In the genomic region with DNA sequence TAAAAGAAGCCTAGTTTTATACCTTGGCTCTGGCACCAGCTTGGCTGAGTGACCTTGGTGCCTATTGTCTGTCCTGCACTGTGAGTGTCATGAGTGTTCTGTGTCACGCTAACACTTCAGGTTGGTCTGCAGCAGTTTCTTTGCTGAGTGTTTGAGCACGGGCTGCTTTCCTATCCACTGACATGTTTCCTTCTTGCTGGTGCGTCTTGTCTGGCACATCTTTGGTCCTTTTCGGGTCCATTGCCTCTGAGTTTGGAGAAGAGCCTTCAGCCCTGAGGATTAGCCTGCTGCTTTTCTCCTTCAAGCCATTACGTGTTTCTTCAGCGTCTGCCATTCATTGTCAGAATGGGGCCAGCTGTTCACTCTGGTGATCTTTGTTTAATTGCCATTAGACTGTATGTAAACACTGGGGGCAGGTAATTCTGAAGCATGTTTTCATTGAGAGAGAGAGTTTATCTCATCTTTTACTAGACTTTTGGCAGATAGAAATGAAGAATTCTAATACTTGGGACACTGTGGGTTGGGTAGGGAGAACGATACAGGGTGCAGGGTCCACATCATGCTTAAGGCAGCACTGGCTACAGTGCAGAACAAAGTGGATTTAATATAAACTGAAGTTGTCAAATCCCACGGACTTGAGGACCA, we compare ENCODE assay signal across 8 cellular contexts. TPM values are rescaled to one million over a fixed set of nuclear protein-coding genes. Genes with fewer than 3 reads are reported as not detected.
DNase-seq lines count a peak whose midpoint lies in the region; TF ChIP-seq lines count a peak whose summit lies in the region.

No MANE protein-coding gene starts in this region.

- no peaks in the 10 kb centered on the region for H3K36me3 ChIP-seq in HAP-1 (replicated peaks)
- H3K36me3 ChIP-seq in fibroblast of lung (ENCODE audit: control insufficient read depth, insufficient read depth, low read length) = no peaks in the 10 kb centered on the region
- no peaks in the 10 kb centered on the region for H3K36me3 ChIP-seq in rectal smooth muscle tissue (ENCODE audit: control insufficient read depth, insufficient read depth, low read length)
- H3K36me3 ChIP-seq in tibial nerve = peaks cover 0 to 4% (median 0%) of the 10 kb centered on the region in 3 donors
- H3K36me3 ChIP-seq in MG63 = no peaks in the 10 kb centered on the region

- H3K79me2 ChIP-seq in fibroblast of lung (ENCODE audit: control insufficient read depth, insufficient read depth, low read length) = no peaks in the 10 kb centered on the region

- H2AFZ ChIP-seq in fibroblast of lung (ENCODE audit: low read length) = peak overlapping the region; percentile 27

- no peaks in the 10 kb centered on the region for H3K9me3 ChIP-seq in HAP-1
- H3K9me3 ChIP-seq in fibroblast of lung (ENCODE audit: control insufficient read depth, insufficient read depth, low read depth, low read length) = no peaks in the 10 kb centered on the region
- peaks cover 0 to 3% (median 0%) of the 10 kb centered on the region in 4 donors for H3K9me3 ChIP-seq in tibial nerve
- H3K9me3 ChIP-seq in MG63 = peaks cover 2% of the 10 kb centered on the region

- H3K9ac ChIP-seq in fibroblast of lung (ENCODE audit: insufficient read depth, low read length) (no peak overlapping the region), rectal smooth muscle tissue (ENCODE audit: low read length) (no peak overlapping the region)

- WGBS in tibial nerve, 2 donors = 69 to 74% methylated on average over 8 of the region's 8 CpGs

- no peak for TF ChIP-seq EP300 in tibial nerve (IDR thresholded peaks at IDR 0.05)

- H4K20me1 ChIP-seq in fibroblast of lung (ENCODE audit: control insufficient read depth, extremely low read depth, insufficient read depth, low read length) = no peaks in the 10 kb centered on the region

- H3K4me1 ChIP-seq in HAP-1 (peaks cover 45% of the 10 kb centered on the region), fibroblast of lung (ENCODE audit: control insufficient read depth, extremely low read depth, insufficient read depth, low read length) (peaks cover 2% of the 10 kb centered on the region), rectal smooth muscle tissue (ENCODE audit: control insufficient read depth, insufficient read depth, low read length) (peaks cover 5% of the 10 kb centered on the region), tibial nerve (peaks cover 0 to 15% (median 3%) of the 10 kb centered on the region in 4 donors)

- peak overlapping the region; percentile 65 for H3K4me2 ChIP-seq in fibroblast of lung (ENCODE audit: extremely low read depth, insufficient read depth, low read length)

- H3K27ac ChIP-seq in fibroblast of lung (ENCODE audit: insufficient read depth, low read length) (no peak overlapping the region), rectal smooth muscle tissue (ENCODE audit: low read depth, low read length) (peak overlapping the region; percentile 1), tibial nerve (no peak overlapping the region)

- DNase-seq in HAP-1 (ENCODE audit: low spot score in 2 of 2) (peak; percentile 75 to 84), NCI-H82 (lab: John Stamatoyannopoulos, UW) (peak; percentile 98), fibroblast of lung (ENCODE audit: low read depth in 2 of 2) (peak; percentile 15 to 29), tibial nerve (ENCODE audit: low spot score in 2 of 2) (no peak), MG63 (no peak), SIG-M5 treated with dmso at 0.1 percent for 504 hours (lab: John Stamatoyannopoulos, UW; ENCODE audit: unreplicated experiment) (no peak)
- no peak for DNase-seq in activated CD4-positive, alpha-beta T cell treated with anti-CD3 and anti-CD28 coated beads for 48 hours

- H3K27me3 ChIP-seq in HAP-1 (ENCODE audit: low read depth) (no peaks in the 10 kb centered on the region), fibroblast of lung (ENCODE audit: control insufficient read depth, insufficient read depth, low read length) (no peaks in the 10 kb centered on the region), rectal smooth muscle tissue (ENCODE audit: control insufficient read depth, insufficient read depth, low read length) (no peaks in the 10 kb centered on the region), tibial nerve (no peaks in the 10 kb centered on the region), MG63 (no peaks in the 10 kb centered on the region)

- no peak for TF ChIP-seq POLR2A in tibial nerve (IDR thresholded peaks at IDR 0.05)

- H3K4me3 ChIP-seq in HAP-1 (peak overlapping the region; percentile 6), fibroblast of lung (replicated peaks in 1 of 4; ENCODE audit: control extremely low read depth in 1 of 4, insufficient read depth in 1 of 4, low read depth in 3 of 4, low read length in 4 of 4) (no peak overlapping the region), rectal smooth muscle tissue (ENCODE audit: low read length) (peak overlapping the region; percentile 17), tibial nerve (no peak overlapping the region), MG63 (no peak overlapping the region)

- TF ChIP-seq CTCF in fibroblast of lung (conservative IDR thresholded peaks at IDR 0.05 in 1 of 2, IDR thresholded peaks at IDR 0.05 in 1 of 2; ENCODE audit: low read depth in 1 of 2, low read length in 2 of 2) = no peak
- no peak for TF ChIP-seq CTCF in tibial nerve (IDR thresholded peaks at IDR 0.05)

- in situ Hi-C loops in HAP-1 (cut with MboI; ENCODE audit: low sequenced_read_pairs) = no loop called here

RNA-seq across cellular contexts. Expression of gene LRRC28, which starts 55.5 kb away (rescaled TPM):
- total RNA-seq in fibroblast of lung (10.0 and 20.1 TPM in 2 replicates), tibial nerve (10 to 100 TPM; 21.6 to 73.4 (median 33.5) TPM)
- polyA plus RNA-seq in fibroblast of lung = 23.8 and 26.3 TPM in 2 replicates
- polyA plus RNA-seq in fibroblast of lung (2012) = 14.5 and 14.6 TPM in 2 replicates
- polyA minus RNA-seq in fibroblast of lung (ENCODE audit: low replicate concordance) = 9.7 and 12.5 TPM in 2 replicates
- 14.3 and 32.9 TPM in 2 replicates for total RNA-seq in MG63 (2014; rRNA removed; shearing (Covaris generic); ENCODE audit: low replicate concordance)

RNA-seq across cellular contexts. Expression of gene TTC23, which starts 57.4 kb away (rescaled TPM):
- 25.7 and 30.4 TPM in 2 replicates for total RNA-seq in fibroblast of lung
- polyA plus RNA-seq in fibroblast of lung = 3.5 and 4.1 TPM in 2 replicates
- 9.3 and 13.2 TPM in 2 replicates for polyA plus RNA-seq in fibroblast of lung (2012)
- polyA minus RNA-seq in fibroblast of lung (ENCODE audit: low replicate concordance) = 4.9 and 16.3 TPM in 2 replicates
- total RNA-seq in tibial nerve = 10 to 100 TPM; 19.3 to 59.2 (median 25.7) TPM
- 6.7 and 12.2 TPM in 2 replicates for total RNA-seq in MG63 (2014; rRNA removed; shearing (Covaris generic); ENCODE audit: low replicate concordance)

Comparison
In these comparisons a context has a peak if more than half of its experiments do, and no peak if none do; other contexts are left out.
1. DNase-seq: peak in HAP-1 (2 of 2), NCI-H82 (single experiment) and fibroblast of lung (2 of 2); none in activated CD4-positive, alpha-beta T cell treated with anti-CD3 and anti-CD28 coated beads for 48 hours (single experiment), tibial nerve (0 of 2), MG63 (single experiment) and SIG-M5 treated with dmso at 0.1 percent for 504 hours (single experiment).
2. H3K4me3 ChIP-seq: peak in HAP-1 (single experiment) and rectal smooth muscle tissue (single experiment); none in fibroblast of lung (0 of 4), tibial nerve (0 of 4) and MG63 (single experiment).